In the genomic region with DNA sequence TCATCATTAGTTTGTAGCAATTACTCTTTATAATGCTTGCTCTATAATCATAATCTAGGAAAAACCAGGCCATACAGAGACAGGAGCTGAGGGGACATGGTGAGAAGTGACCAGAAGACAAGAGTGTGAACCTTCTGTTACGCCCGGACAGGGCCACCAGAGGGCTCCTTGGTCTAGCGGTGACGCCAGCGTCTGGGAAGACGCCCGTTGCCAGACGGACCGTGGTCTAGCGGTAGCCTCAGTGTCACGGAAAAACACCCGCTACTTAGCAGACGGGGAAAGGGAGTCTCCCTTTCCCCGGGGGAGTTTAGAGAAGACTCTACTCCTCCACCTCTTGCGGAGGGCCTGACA, we compare ENCODE assay signal across 8 cellular contexts. TPM values are rescaled to one million over a fixed set of nuclear protein-coding genes. Genes with fewer than 3 reads are reported as not detected.
DNase-seq lines count a peak whose midpoint lies in the region; ATAC-seq and TF ChIP-seq lines count a peak whose summit lies in the region.
"Not testable (repeated sequence)": the region's sequence is repeated elsewhere in the genome, so short reads cannot be mapped to it uniquely, and the experiment has no call there.

No MANE protein-coding gene starts in this region.

- not testable (repeated sequence) for H3K9me3 ChIP-seq in liver (ENCODE audit: control insufficient read depth in 4 of 4, low read length in 3 of 4); skeletal muscle satellite cell (replicated peaks; ENCODE audit: low read length)

- not testable (repeated sequence) for H3K4me1 ChIP-seq in liver (ENCODE audit: control insufficient read depth in 4 of 4, insufficient read depth in 4 of 4, low read length in 3 of 4)
- H3K4me1 ChIP-seq in skeletal muscle satellite cell (ENCODE audit: control insufficient read depth, insufficient read depth, low read length), result peaks cover 11% of the 10 kb centered on the region

- not testable (repeated sequence) for H3K36me3 Mint-ChIP-seq in activated T-cell treated with anti-CD3 and anti-CD28 coated beads, Interleukin-2, amount 50 U/mL, for 4 hours (ENCODE audit: insufficient read depth)

- not testable (repeated sequence) for H3K36me3 ChIP-seq in liver (ENCODE audit: control insufficient read depth in 4 of 4, insufficient read depth in 3 of 4, low read depth in 1 of 4, low read length in 3 of 4); skeletal muscle satellite cell (ENCODE audit: insufficient read depth, low read length)

- H3K9me3 Mint-ChIP-seq in activated T-cell treated with anti-CD3 and anti-CD28 coated beads, Interleukin-2, amount 50 U/mL, for 4 hours, result not testable (repeated sequence)

- peak overlapping the region; percentile 3 for H3K4me2 ChIP-seq in skeletal muscle satellite cell (ENCODE audit: low read length)

- not testable (repeated sequence) for H3K9ac ChIP-seq in liver (ENCODE audit: low read depth in 1 of 2, low read length in 2 of 2); skeletal muscle satellite cell (ENCODE audit: low read depth, low read length)

- not testable (repeated sequence) for H3K4me3 ChIP-seq in AG09309 (ENCODE audit: control insufficient read depth, low read depth, low read length); NB4 (ENCODE audit: low read depth, low read length); epithelial cell of esophagus (ENCODE audit: low read length); liver (ENCODE audit: low read depth in 1 of 3, low read length in 3 of 3); skeletal muscle satellite cell (ENCODE audit: low read length)

- TF ChIP-seq POLR2A in NB4 (IDR thresholded peaks at IDR 0.05; ENCODE audit: extremely low read depth, insufficient read length), result not testable (repeated sequence)

- H3K4me1 Mint-ChIP-seq in activated T-cell treated with anti-CD3 and anti-CD28 coated beads, Interleukin-2, amount 50 U/mL, for 4 hours (ENCODE audit: low read depth), result peaks cover 19% of the 10 kb centered on the region

- H3K27me3 Mint-ChIP-seq in activated T-cell treated with anti-CD3 and anti-CD28 coated beads, Interleukin-2, amount 50 U/mL, for 4 hours (ENCODE audit: low read depth), result not testable (repeated sequence)

- H3K27ac ChIP-seq in liver (ENCODE audit: low read depth in 1 of 2, low read length in 2 of 2), result not testable (repeated sequence)

- TF ChIP-seq RAD21 in liver (IDR thresholded peaks at IDR 0.05), result peak; percentile 66 to 67

- H3K4me3 Mint-ChIP-seq in activated T-cell treated with anti-CD3 and anti-CD28 coated beads, Interleukin-2, amount 50 U/mL, for 4 hours, result peak overlapping the region; percentile 51

- 11% methylated on average over 15 of the region's 15 CpGs for WGBS in liver

- TF ChIP-seq CTCF in AG09309 (IDR thresholded peaks at IDR 0.05; ENCODE audit: control insufficient read depth, insufficient read depth, low read depth, low read length, missing control alignments), result peak; percentile 49
- TF ChIP-seq CTCF in GM12873 (IDR thresholded peaks at IDR 0.05; ENCODE audit: insufficient read depth, low read depth, low read length, missing control alignments), result peak; percentile 46
- peak; percentile 55 for TF ChIP-seq CTCF in NB4 (IDR thresholded peaks at IDR 0.05; ENCODE audit: low read depth, low read length)
- peak; percentile 38 for TF ChIP-seq CTCF in epithelial cell of esophagus (IDR thresholded peaks at IDR 0.05; ENCODE audit: insufficient read depth, low read depth, low read length, missing control alignments)
- peak; percentile 24 for TF ChIP-seq CTCF in liver (IDR thresholded peaks at IDR 0.05; ENCODE audit: low read depth, low read length, missing input control)

- DNase-seq in AG09309 (ENCODE audit: low read depth) (peak; percentile 3), NB4 (ENCODE audit: low read depth) (peak; percentile 82), RPMI8226 (peak; percentile 67)
- DNase-seq in activated T-cell treated with anti-CD3 and anti-CD28 coated beads, Interleukin-2, amount 50 U/mL, for 4 hours; epithelial cell of esophagus (ENCODE audit: low read depth): not testable (repeated sequence)

- not testable (repeated sequence) for H3K27me3 ChIP-seq in liver (ENCODE audit: control insufficient read depth in 4 of 4, insufficient read depth in 4 of 4, low read length in 3 of 4); skeletal muscle satellite cell (ENCODE audit: control insufficient read depth, insufficient read depth, low read length)

- ATAC-seq in activated T-cell treated with anti-CD3 and anti-CD28 coated beads, Interleukin-2, amount 50 U/mL, for 4 hours, result not testable (repeated sequence)

RNA-seq across cellular contexts. Expression of a gene that starts 12.0 kb away (rescaled TPM):
- 1 to 10 TPM; 4.4 to 4.9 (median 4.5) TPM for total RNA-seq in activated T-cell treated with anti-CD3 and anti-CD28 coated beads, Interleukin-2, amount 50 U/mL, for 4 hours
- total RNA-seq in liver, result 1 to 10 TPM; 2.0 to 3.8 TPM
- polyA plus RNA-seq in liver, result 1 to 10 TPM in 1 of 2 donors, under 1 TPM in 1; 0.79 to 2.4 TPM
- total RNA-seq in skeletal muscle satellite cell (2012; rRNA removed), result 14.9 and 17.2 TPM in 2 replicates

RNA-seq across cellular contexts. Expression of a gene that starts 52.6 kb away (rescaled TPM):
- total RNA-seq in activated T-cell treated with anti-CD3 and anti-CD28 coated beads, Interleukin-2, amount 50 U/mL, for 4 hours, result 10 to 100 TPM; 44.9 to 49.9 (median 47.4) TPM
- total RNA-seq in liver, result 10 to 100 TPM; 24.0 to 43.1 TPM
- polyA plus RNA-seq in liver, result 10 to 100 TPM; 10.1 to 10.8 TPM
- 26.6 and 31.7 TPM in 2 replicates for total RNA-seq in skeletal muscle satellite cell (2012; rRNA removed)

RNA-seq across cellular contexts. Expression of a gene that starts 56.8 kb away (rescaled TPM):
- total RNA-seq in activated T-cell treated with anti-CD3 and anti-CD28 coated beads, Interleukin-2, amount 50 U/mL, for 4 hours, result under 1 TPM; 0.10 to 0.33 (median 0.21) TPM
- total RNA-seq in liver, result under 1 TPM; 0.92 to 0.98 TPM
- 1 to 10 TPM; 1.2 to 2.0 TPM for polyA plus RNA-seq in liver
- 2.8 and 4.1 TPM in 2 replicates for total RNA-seq in skeletal muscle satellite cell (2012; rRNA removed)
